Comparison of ENCODE assay signal across 8 cellular contexts in genomic region chr4:169823685-169824084, GRCh38.
DNase-seq lines count a peak whose midpoint lies in the region; ATAC-seq lines count a peak whose summit lies in the region.

No MANE protein-coding gene starts in this region.

- ATAC-seq in naive thymus-derived CD4-positive, alpha-beta T cell, result peak; percentile 37

- peak overlapping the region in 4 of 10 donors; percentile 17 to 41 (median 28) for H3K4me3 Mint-ChIP-seq in naive thymus-derived CD4-positive, alpha-beta T cell

- H3K27me3 Mint-ChIP-seq in naive thymus-derived CD4-positive, alpha-beta T cell, result peaks cover under 1 to 9% (median 5%) of the 10 kb centered on the region in 5 donors

- H3K27ac ChIP-seq in naive thymus-derived CD4-positive, alpha-beta T cell (ENCODE audit: low read depth, low read length), result no peak overlapping the region
- H3K27ac ChIP-seq in effector memory CD4-positive, alpha-beta T cell (ENCODE audit: insufficient read depth, low read length, poor library complexity, severe bottlenecking), result no peak overlapping the region

- H3K4me3 ChIP-seq in naive thymus-derived CD4-positive, alpha-beta T cell (ENCODE audit: low read length), result no peak overlapping the region
- H3K4me3 ChIP-seq in effector memory CD4-positive, alpha-beta T cell (ENCODE audit: insufficient read depth, low read depth, low read length, poor library complexity, severe bottlenecking), result no peak overlapping the region

- peaks cover 0 to 9% (median 0%) of the 10 kb centered on the region in 11 donors for H3K9me3 Mint-ChIP-seq in naive thymus-derived CD4-positive, alpha-beta T cell

- peaks cover 0 to 5% of the 10 kb centered on the region in 2 donors for H3K4me1 ChIP-seq in naive thymus-derived CD4-positive, alpha-beta T cell (ENCODE audit: control insufficient read depth in 2 of 2, insufficient read depth in 2 of 2, low read length in 2 of 2)
- peaks cover 5% of the 10 kb centered on the region for H3K4me1 ChIP-seq in effector memory CD4-positive, alpha-beta T cell (ENCODE audit: control insufficient read depth, insufficient read depth, low read length, poor library complexity, severe bottlenecking)

- no peak overlapping the region for H3K27ac Mint-ChIP-seq in naive thymus-derived CD4-positive, alpha-beta T cell

- H3K4me1 Mint-ChIP-seq in naive thymus-derived CD4-positive, alpha-beta T cell, result peaks cover under 1 to 10% (median 7%) of the 10 kb centered on the region in 7 donors

- CTCF ChIA-PET in naive thymus-derived CD4-positive, alpha-beta T cell (lab: Charles Lee), result interaction anchor here (2.0 kb wide), 1 partner anchor 10 kb away, joined by 5 read pairs; no protein-coding TSS in a partner anchor

- no peaks in the 10 kb centered on the region for H3K9me3 ChIP-seq in naive thymus-derived CD4-positive, alpha-beta T cell (ENCODE audit: control insufficient read depth in 2 of 3, low read length in 3 of 3)
- H3K9me3 ChIP-seq in effector memory CD4-positive, alpha-beta T cell (ENCODE audit: control insufficient read depth, low read length), result no peaks in the 10 kb centered on the region

- H3K36me3 Mint-ChIP-seq in naive thymus-derived CD4-positive, alpha-beta T cell, result peaks cover 0 to 6% (median 0%) of the 10 kb centered on the region in 5 donors

- H3K27me3 ChIP-seq in naive thymus-derived CD4-positive, alpha-beta T cell (ENCODE audit: control insufficient read depth in 2 of 2, insufficient read depth in 2 of 2, low read length in 2 of 2), result no peaks in the 10 kb centered on the region
- no peaks in the 10 kb centered on the region for H3K27me3 ChIP-seq in effector memory CD4-positive, alpha-beta T cell (replicated peaks; ENCODE audit: control insufficient read depth, insufficient read depth, low read length, poor library complexity, severe bottlenecking)

- POLR2A ChIA-PET in naive thymus-derived CD4-positive, alpha-beta T cell (lab: Charles Lee), result no interaction called here

- H3K36me3 ChIP-seq in naive thymus-derived CD4-positive, alpha-beta T cell (ENCODE audit: control insufficient read depth in 2 of 3, insufficient read depth in 3 of 3, low read length in 3 of 3), result no peaks in the 10 kb centered on the region
- no peaks in the 10 kb centered on the region for H3K36me3 ChIP-seq in effector memory CD4-positive, alpha-beta T cell (ENCODE audit: control insufficient read depth, insufficient read depth, low read length)

- DNase-seq in GM04504 (ENCODE audit: low read depth), result peak; percentile 33
- DNase-seq in NAMALWA (ENCODE audit: low spot score), result peak; percentile 5
- peak; percentile 19 for DNase-seq in central memory CD4-positive, alpha-beta T cell
- peak in 5 of 9 donors; percentile 4 to 40 (median 22) for DNase-seq in naive thymus-derived CD4-positive, alpha-beta T cell
- DNase-seq in SW 1271 (lab: John Stamatoyannopoulos, UW), result no peak
- no peak for DNase-seq in effector memory CD4-positive, alpha-beta T cell
- DNase-seq in activated CD8-positive, alpha-beta memory T cell treated with anti-CD3 and anti-CD28 coated beads for 24 hours, result no peak
- DNase-seq in activated effector memory CD4-positive, alpha-beta T cell treated with anti-CD3 and anti-CD28 coated beads, Interleukin-2, amount 50 U/mL, for 16 hours, result no peak

- intact Hi-C loops in naive thymus-derived CD4-positive, alpha-beta T cell (cut with micrococcal nuclease), result no loop called here

Comparison
In these comparisons a context has a peak if more than half of its experiments do, and no peak if none do; other contexts are left out.
1. DNase-seq: peak in GM04504 (single experiment), NAMALWA (single experiment), central memory CD4-positive, alpha-beta T cell (single experiment) and naive thymus-derived CD4-positive, alpha-beta T cell (5 of 9); none in SW 1271 (0 of 2), effector memory CD4-positive, alpha-beta T cell (0 of 3), activated CD8-positive, alpha-beta memory T cell treated with anti-CD3 and anti-CD28 coated beads for 24 hours (single experiment) and activated effector memory CD4-positive, alpha-beta T cell treated with anti-CD3 and anti-CD28 coated beads, Interleukin-2, amount 50 U/mL, for 16 hours (single experiment).